1 cellular context compared by ENCODE assay signal in genomic region chr5:65961644-65962043, GRCh38.
A peak's percentile ranks its signal among the peaks of the same experiment; 100 is the strongest.
TF ChIP-seq lines count a peak whose summit lies in the region.

No MANE protein-coding gene starts in this region.

TF ChIP-seq in K562, 482 proteins besides CTCF, POLR2A, EP300 and RAD21 (continued from another document):
- TF ChIP-seq BRF2 (IDR thresholded peaks at IDR 0.05; ENCODE audit: borderline replicate concordance, insufficient read depth, insufficient read length) (no peak), CTBP1 (IDR thresholded peaks at IDR 0.05; ENCODE audit: borderline replicate concordance) (0 out of 2 replicates have a peak, but pooled peaks have one; percentile 18), BRD4 (IDR thresholded peaks at IDR 0.05) (no peak), CREB5 (CRISPR knock-in tag; IDR thresholded peaks at IDR 0.05) (no peak), TGIF2 (CRISPR knock-in tag; IDR thresholded peaks at IDR 0.05) (no peak), SMARCC2 (IDR thresholded peaks at IDR 0.05; ENCODE audit: low read depth) (0 out of 2 replicates have a peak, but pooled peaks have one; percentile 36), NCOA4 (IDR thresholded peaks at IDR 0.05; ENCODE audit: partially characterized antibody) (no peak), EP400 (IDR thresholded peaks at IDR 0.05) (no peak), JUN (IDR thresholded peaks at IDR 0.05; ENCODE audit: borderline replicate concordance, low read depth, low read length) (0 out of 2 replicates have a peak, but pooled peaks have one; percentile 55), JUN (CRISPR knock-in tag; IDR thresholded peaks at IDR 0.05; ENCODE audit: borderline replicate concordance) (no peak), ZNF77 (CRISPR knock-in tag; IDR thresholded peaks at IDR 0.05) (no peak), DPF2 (IDR thresholded peaks at IDR 0.05) (0 out of 2 replicates have a peak, but pooled peaks have one; percentile 27), ZNF668 (CRISPR knock-in tag; IDR thresholded peaks at IDR 0.05) (no peak), ZNF644 (tag; IDR thresholded peaks at IDR 0.05; ENCODE audit: low read depth) (no peak), XRCC5 (IDR thresholded peaks at IDR 0.05; ENCODE audit: low read depth, low read length) (no peak)
- TF ChIP-seq, protein P1, sequence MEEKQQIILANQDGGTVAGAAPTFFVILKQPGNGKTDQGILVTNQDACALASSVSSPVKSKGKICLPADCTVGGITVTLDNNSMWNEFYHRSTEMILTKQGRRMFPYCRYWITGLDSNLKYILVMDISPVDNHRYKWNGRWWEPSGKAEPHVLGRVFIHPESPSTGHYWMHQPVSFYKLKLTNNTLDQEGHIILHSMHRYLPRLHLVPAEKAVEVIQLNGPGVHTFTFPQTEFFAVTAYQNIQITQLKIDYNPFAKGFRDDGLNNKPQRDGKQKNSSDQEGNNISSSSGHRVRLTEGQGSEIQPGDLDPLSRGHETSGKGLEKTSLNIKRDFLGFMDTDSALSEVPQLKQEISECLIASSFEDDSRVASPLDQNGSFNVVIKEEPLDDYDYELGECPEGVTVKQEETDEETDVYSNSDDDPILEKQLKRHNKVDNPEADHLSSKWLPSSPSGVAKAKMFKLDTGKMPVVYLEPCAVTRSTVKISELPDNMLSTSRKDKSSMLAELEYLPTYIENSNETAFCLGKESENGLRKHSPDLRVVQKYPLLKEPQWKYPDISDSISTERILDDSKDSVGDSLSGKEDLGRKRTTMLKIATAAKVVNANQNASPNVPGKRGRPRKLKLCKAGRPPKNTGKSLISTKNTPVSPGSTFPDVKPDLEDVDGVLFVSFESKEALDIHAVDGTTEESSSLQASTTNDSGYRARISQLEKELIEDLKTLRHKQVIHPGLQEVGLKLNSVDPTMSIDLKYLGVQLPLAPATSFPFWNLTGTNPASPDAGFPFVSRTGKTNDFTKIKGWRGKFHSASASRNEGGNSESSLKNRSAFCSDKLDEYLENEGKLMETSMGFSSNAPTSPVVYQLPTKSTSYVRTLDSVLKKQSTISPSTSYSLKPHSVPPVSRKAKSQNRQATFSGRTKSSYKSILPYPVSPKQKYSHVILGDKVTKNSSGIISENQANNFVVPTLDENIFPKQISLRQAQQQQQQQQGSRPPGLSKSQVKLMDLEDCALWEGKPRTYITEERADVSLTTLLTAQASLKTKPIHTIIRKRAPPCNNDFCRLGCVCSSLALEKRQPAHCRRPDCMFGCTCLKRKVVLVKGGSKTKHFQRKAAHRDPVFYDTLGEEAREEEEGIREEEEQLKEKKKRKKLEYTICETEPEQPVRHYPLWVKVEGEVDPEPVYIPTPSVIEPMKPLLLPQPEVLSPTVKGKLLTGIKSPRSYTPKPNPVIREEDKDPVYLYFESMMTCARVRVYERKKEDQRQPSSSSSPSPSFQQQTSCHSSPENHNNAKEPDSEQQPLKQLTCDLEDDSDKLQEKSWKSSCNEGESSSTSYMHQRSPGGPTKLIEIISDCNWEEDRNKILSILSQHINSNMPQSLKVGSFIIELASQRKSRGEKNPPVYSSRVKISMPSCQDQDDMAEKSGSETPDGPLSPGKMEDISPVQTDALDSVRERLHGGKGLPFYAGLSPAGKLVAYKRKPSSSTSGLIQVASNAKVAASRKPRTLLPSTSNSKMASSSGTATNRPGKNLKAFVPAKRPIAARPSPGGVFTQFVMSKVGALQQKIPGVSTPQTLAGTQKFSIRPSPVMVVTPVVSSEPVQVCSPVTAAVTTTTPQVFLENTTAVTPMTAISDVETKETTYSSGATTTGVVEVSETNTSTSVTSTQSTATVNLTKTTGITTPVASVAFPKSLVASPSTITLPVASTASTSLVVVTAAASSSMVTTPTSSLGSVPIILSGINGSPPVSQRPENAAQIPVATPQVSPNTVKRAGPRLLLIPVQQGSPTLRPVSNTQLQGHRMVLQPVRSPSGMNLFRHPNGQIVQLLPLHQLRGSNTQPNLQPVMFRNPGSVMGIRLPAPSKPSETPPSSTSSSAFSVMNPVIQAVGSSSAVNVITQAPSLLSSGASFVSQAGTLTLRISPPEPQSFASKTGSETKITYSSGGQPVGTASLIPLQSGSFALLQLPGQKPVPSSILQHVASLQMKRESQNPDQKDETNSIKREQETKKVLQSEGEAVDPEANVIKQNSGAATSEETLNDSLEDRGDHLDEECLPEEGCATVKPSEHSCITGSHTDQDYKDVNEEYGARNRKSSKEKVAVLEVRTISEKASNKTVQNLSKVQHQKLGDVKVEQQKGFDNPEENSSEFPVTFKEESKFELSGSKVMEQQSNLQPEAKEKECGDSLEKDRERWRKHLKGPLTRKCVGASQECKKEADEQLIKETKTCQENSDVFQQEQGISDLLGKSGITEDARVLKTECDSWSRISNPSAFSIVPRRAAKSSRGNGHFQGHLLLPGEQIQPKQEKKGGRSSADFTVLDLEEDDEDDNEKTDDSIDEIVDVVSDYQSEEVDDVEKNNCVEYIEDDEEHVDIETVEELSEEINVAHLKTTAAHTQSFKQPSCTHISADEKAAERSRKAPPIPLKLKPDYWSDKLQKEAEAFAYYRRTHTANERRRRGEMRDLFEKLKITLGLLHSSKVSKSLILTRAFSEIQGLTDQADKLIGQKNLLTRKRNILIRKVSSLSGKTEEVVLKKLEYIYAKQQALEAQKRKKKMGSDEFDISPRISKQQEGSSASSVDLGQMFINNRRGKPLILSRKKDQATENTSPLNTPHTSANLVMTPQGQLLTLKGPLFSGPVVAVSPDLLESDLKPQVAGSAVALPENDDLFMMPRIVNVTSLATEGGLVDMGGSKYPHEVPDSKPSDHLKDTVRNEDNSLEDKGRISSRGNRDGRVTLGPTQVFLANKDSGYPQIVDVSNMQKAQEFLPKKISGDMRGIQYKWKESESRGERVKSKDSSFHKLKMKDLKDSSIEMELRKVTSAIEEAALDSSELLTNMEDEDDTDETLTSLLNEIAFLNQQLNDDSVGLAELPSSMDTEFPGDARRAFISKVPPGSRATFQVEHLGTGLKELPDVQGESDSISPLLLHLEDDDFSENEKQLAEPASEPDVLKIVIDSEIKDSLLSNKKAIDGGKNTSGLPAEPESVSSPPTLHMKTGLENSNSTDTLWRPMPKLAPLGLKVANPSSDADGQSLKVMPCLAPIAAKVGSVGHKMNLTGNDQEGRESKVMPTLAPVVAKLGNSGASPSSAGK (IDR thresholded peaks at IDR 0.05), result no peak
